19 cellular contexts compared by ENCODE assay signal in genomic region chr1:30537279-30537678, GRCh38.
DNase-seq lines count a peak whose midpoint lies in the region; ATAC-seq and TF ChIP-seq lines count a peak whose summit lies in the region.
"Had no signal": no experiment of that assay in that cellular context is flagged by ENCODE, and none has a peak within 500 bp of the region (broad histone marks: within the 10 kb centered on the region; RNA-seq: fewer than 3 reads in every experiment).

No MANE protein-coding gene starts in this region.

- CTCF ChIA-PET in activated CD4-positive, alpha-beta memory T cell treated with anti-CD3 and anti-CD28 coated beads, Interleukin-2, amount 10 ng/mL, durations not matched to agents 7 days and 5 days (lab: Charles Lee): no interaction called here
- CTCF ChIA-PET in activated CD4-positive, alpha-beta memory T cell treated with anti-CD3 and anti-CD28 coated beads for 36 hours (lab: Charles Lee): no interaction called here

- ATAC-seq in heart right ventricle (no peak), left lobe of liver (no peak), HG02885 (IDR thresholded peaks at IDR 0.05; ENCODE audit: poor library complexity, unreplicated experiment) (no peak)
- ATAC-seq: A549, HCT116 had no signal

- H3K36me3 ChIP-seq in right atrium auricular region (no peaks in the 10 kb centered on the region), heart right ventricle (no peaks in the 10 kb centered on the region), spleen (no peaks in the 10 kb centered on the region)
- H3K36me3 ChIP-seq: BLaER1 had no signal

- TF ChIP-seq POLR2A in spleen (IDR thresholded peaks at IDR 0.05): no peak

- no peaks in the 10 kb centered on the region for H3K4me1 ChIP-seq in right atrium auricular region
- H3K4me1 ChIP-seq in heart right ventricle: no peaks in the 10 kb centered on the region
- H3K4me1 ChIP-seq in spleen: peaks cover 0 to 26% (median 4%) of the 10 kb centered on the region in 6 donors
- H3K4me1 ChIP-seq: A549 had no signal

- H3K36me3 Mint-ChIP-seq in activated CD4-positive, alpha-beta memory T cell treated with anti-CD3 and anti-CD28 coated beads, Interleukin-2, amount 10 ng/mL, durations not matched to agents 7 days and 5 days (ENCODE audit: low read depth): no peaks in the 10 kb centered on the region
- no peaks in the 10 kb centered on the region for H3K36me3 Mint-ChIP-seq in activated CD4-positive, alpha-beta memory T cell treated with anti-CD3 and anti-CD28 coated beads for 36 hours
- H3K36me3 Mint-ChIP-seq: CD14-positive monocyte; CD4-positive, alpha-beta memory T cell had no signal

- intact Hi-C loops in activated CD4-positive, alpha-beta memory T cell treated with anti-CD3 and anti-CD28 coated beads for 36 hours (cut with micrococcal nuclease): no loop called here
- intact Hi-C loops in heart right ventricle (cut with DNase I) (no loop called here), spleen (cut with DNase I; ENCODE audit: low total_unique reads) (no loop called here)

- no peak overlapping the region for H3K27ac Mint-ChIP-seq in activated CD4-positive, alpha-beta memory T cell treated with anti-CD3 and anti-CD28 coated beads, Interleukin-2, amount 10 ng/mL, durations not matched to agents 7 days and 5 days
- H3K27ac Mint-ChIP-seq in activated CD4-positive, alpha-beta memory T cell treated with anti-CD3 and anti-CD28 coated beads for 36 hours: no peak overlapping the region
- H3K27ac Mint-ChIP-seq: CD14-positive monocyte; CD4-positive, alpha-beta memory T cell; HFFc6 had no signal

- H3K27me3 Mint-ChIP-seq in activated CD4-positive, alpha-beta memory T cell treated with anti-CD3 and anti-CD28 coated beads, Interleukin-2, amount 10 ng/mL, durations not matched to agents 7 days and 5 days: peaks cover 3% of the 10 kb centered on the region
- H3K27me3 Mint-ChIP-seq in activated CD4-positive, alpha-beta memory T cell treated with anti-CD3 and anti-CD28 coated beads for 36 hours: peaks cover 3% of the 10 kb centered on the region

- 74 to 83% methylated on average over 3 of the region's 3 CpGs for WGBS in heart right ventricle, 2 donors
- 41 to 80% (median 66%) methylated on average over 3 of the region's 3 CpGs for WGBS in spleen, 5 donors

- POLR2A ChIA-PET in activated CD4-positive, alpha-beta memory T cell treated with anti-CD3 and anti-CD28 coated beads, Interleukin-2, amount 10 ng/mL, durations not matched to agents 7 days and 5 days (lab: Charles Lee): no interaction called here
- POLR2A ChIA-PET in activated CD4-positive, alpha-beta memory T cell treated with anti-CD3 and anti-CD28 coated beads for 36 hours (lab: Charles Lee): no interaction called here

- H3K9me3 ChIP-seq in right atrium auricular region (no peaks in the 10 kb centered on the region), heart right ventricle (peaks cover 0 to 5% (median 0%) of the 10 kb centered on the region in 11 donors), spleen (no peaks in the 10 kb centered on the region)
- H3K9me3 ChIP-seq: A549 had no signal

- H3K27ac ChIP-seq in right atrium auricular region (no peak overlapping the region), heart right ventricle (no peak overlapping the region), spleen (peak overlapping the region in 2 of 8 donors; percentile 40 to 56)
- H3K27ac ChIP-seq: 22Rv1, A549, BLaER1 had no signal

- no peaks in the 10 kb centered on the region for H3K9me3 Mint-ChIP-seq in activated CD4-positive, alpha-beta memory T cell treated with anti-CD3 and anti-CD28 coated beads, Interleukin-2, amount 10 ng/mL, durations not matched to agents 7 days and 5 days
- no peaks in the 10 kb centered on the region for H3K9me3 Mint-ChIP-seq in activated CD4-positive, alpha-beta memory T cell treated with anti-CD3 and anti-CD28 coated beads for 36 hours

- no peak overlapping the region for H3K4me3 Mint-ChIP-seq in activated CD4-positive, alpha-beta memory T cell treated with anti-CD3 and anti-CD28 coated beads, Interleukin-2, amount 10 ng/mL, durations not matched to agents 7 days and 5 days
- no peak overlapping the region for H3K4me3 Mint-ChIP-seq in activated CD4-positive, alpha-beta memory T cell treated with anti-CD3 and anti-CD28 coated beads for 36 hours
- H3K4me3 Mint-ChIP-seq: CD14-positive monocyte; CD4-positive, alpha-beta memory T cell; HFFc6 had no signal

- H3K27me3 ChIP-seq in right atrium auricular region (no peaks in the 10 kb centered on the region), heart right ventricle (peaks cover 0 to 6% (median 0%) of the 10 kb centered on the region in 7 donors), spleen (replicated peaks in 1 of 7) (peaks cover 0 to 18% (median 0%) of the 10 kb centered on the region in 7 donors)
- H3K27me3 ChIP-seq: BLaER1 had no signal

- H3K4me3 ChIP-seq in right atrium auricular region (no peak overlapping the region), heart right ventricle (no peak overlapping the region), spleen (no peak overlapping the region)
- H3K4me3 ChIP-seq: A549, BLaER1 had no signal

- H3K4me1 Mint-ChIP-seq in activated CD4-positive, alpha-beta memory T cell treated with anti-CD3 and anti-CD28 coated beads, Interleukin-2, amount 10 ng/mL, durations not matched to agents 7 days and 5 days: no peaks in the 10 kb centered on the region
- no peaks in the 10 kb centered on the region for H3K4me1 Mint-ChIP-seq in activated CD4-positive, alpha-beta memory T cell treated with anti-CD3 and anti-CD28 coated beads for 36 hours (ENCODE audit: low read depth)
- H3K4me1 Mint-ChIP-seq: CD14-positive monocyte; CD4-positive, alpha-beta memory T cell had no signal

- TF ChIP-seq CTCF in right atrium auricular region (IDR thresholded peaks at IDR 0.05) (no peak), heart right ventricle (IDR thresholded peaks at IDR 0.05) (no peak), spleen (IDR thresholded peaks at IDR 0.05 in 8 of 11, conservative IDR thresholded peaks at IDR 0.05 in 3 of 11) (no peak)

- peak; percentile 8 for DNase-seq in activated CD4-positive, alpha-beta memory T cell treated with anti-CD3 and anti-CD28 coated beads, Interleukin-2, amount 10 ng/mL, durations not matched to agents 7 days and 5 days
- no peak for DNase-seq in activated CD4-positive, alpha-beta memory T cell treated with anti-CD3 and anti-CD28 coated beads for 36 hours
- DNase-seq in right atrium auricular region (ENCODE audit: low spot score): peak; percentile 47
- DNase-seq in heart right ventricle: no peak
- DNase-seq in left lobe of liver (ENCODE audit: low spot score): peak; percentile 34
- peak; percentile 53 for DNase-seq in spleen
- no peak for DNase-seq in NCI-H2227 treated with DMSO at 0.1 percent for 48 hours (lab: John Stamatoyannopoulos, UW)
- DNase-seq: CD4-positive, alpha-beta memory T cell; DMS79 treated with DMSO at 0.1 percent for 48 hours; GF-D8; GOT3; H7; HFFc6 had no signal

Comparison
In these comparisons a context has a peak if more than half of its experiments do, and no peak if none do; other contexts are left out.
1. DNase-seq: peak in activated CD4-positive, alpha-beta memory T cell treated with anti-CD3 and anti-CD28 coated beads, Interleukin-2, amount 10 ng/mL, durations not matched to agents 7 days and 5 days (single experiment), right atrium auricular region (single experiment), left lobe of liver (single experiment) and spleen (single experiment); none in activated CD4-positive, alpha-beta memory T cell treated with anti-CD3 and anti-CD28 coated beads for 36 hours (single experiment), heart right ventricle (0 of 2) and NCI-H2227 treated with DMSO at 0.1 percent for 48 hours (single experiment).